Comparison of ENCODE assay signal across 1 cellular context in the genomic region with DNA sequence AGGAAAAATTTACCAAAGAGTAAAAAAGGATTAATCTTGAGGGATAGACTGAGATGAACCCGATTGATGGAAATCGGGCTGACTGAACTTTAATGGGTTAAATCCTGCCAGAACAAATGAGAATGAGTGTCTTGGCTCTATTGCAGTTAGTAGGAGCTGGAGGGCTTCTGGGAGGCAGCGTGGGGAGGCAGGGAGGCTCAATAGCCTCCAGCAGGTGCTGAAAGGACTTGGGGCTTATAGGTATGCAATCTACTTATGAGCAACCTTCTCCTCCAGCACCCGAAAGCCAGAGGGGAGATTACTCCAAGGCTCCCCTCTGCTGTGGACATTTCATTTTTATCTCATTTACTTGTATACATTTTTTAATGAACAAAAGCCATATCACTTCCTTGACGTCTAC.
TF ChIP-seq lines count a peak whose summit lies in the region.

No MANE protein-coding gene starts in this region.

TF ChIP-seq in IMR-90, 13 proteins besides CTCF, POLR2A, EP300 and RAD21:
- no peak for TF ChIP-seq NFE2L2 (IDR thresholded peaks at IDR 0.05; ENCODE audit: low read depth, low read length)
- no peak for TF ChIP-seq SMC3 (IDR thresholded peaks at IDR 0.05; ENCODE audit: low read depth, low read length)
- TF ChIP-seq, protein P1, sequence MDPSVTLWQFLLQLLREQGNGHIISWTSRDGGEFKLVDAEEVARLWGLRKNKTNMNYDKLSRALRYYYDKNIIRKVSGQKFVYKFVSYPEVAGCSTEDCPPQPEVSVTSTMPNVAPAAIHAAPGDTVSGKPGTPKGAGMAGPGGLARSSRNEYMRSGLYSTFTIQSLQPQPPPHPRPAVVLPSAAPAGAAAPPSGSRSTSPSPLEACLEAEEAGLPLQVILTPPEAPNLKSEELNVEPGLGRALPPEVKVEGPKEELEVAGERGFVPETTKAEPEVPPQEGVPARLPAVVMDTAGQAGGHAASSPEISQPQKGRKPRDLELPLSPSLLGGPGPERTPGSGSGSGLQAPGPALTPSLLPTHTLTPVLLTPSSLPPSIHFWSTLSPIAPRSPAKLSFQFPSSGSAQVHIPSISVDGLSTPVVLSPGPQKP (IDR thresholded peaks at IDR 0.05; ENCODE audit: borderline replicate concordance, low read depth, low read length) = no peak
- no peak for TF ChIP-seq FOS (IDR thresholded peaks at IDR 0.05; ENCODE audit: low read depth, low read length)
- no peak for TF ChIP-seq MXI1 (IDR thresholded peaks at IDR 0.05; ENCODE audit: borderline replicate concordance, low read depth, low read length)
- TF ChIP-seq BHLHE40 (IDR thresholded peaks at IDR 0.05; ENCODE audit: low read depth, low read length) = no peak
- no peak for TF ChIP-seq CEBPB (IDR thresholded peaks at IDR 0.05; ENCODE audit: low read depth, low read length)
- TF ChIP-seq RCOR1 (IDR thresholded peaks at IDR 0.05; ENCODE audit: insufficient replicate concordance, low read length) = no peak
- TF ChIP-seq MAZ (IDR thresholded peaks at IDR 0.05; ENCODE audit: borderline replicate concordance, low read depth, low read length) = no peak
